8 cellular contexts compared by ENCODE assay signal in genomic region chr14:51219473-51220448, GRCh38. TPM values are rescaled to one million over a fixed set of nuclear protein-coding genes. Genes with fewer than 3 reads are reported as not detected.
DNase-seq lines count a peak whose midpoint lies in the region; ATAC-seq, FAIRE-seq and TF ChIP-seq lines count a peak whose summit lies in the region.

No MANE protein-coding gene starts in this region.

- no peak overlapping the region for H3K27ac Mint-ChIP-seq in nephron
- H3K27ac Mint-ChIP-seq in natural killer cell = no peak overlapping the region

- H3K27me3 ChIP-seq in bronchial epithelial cell (ENCODE audit: control insufficient read depth, insufficient read depth, low read length) = no peaks in the 10 kb centered on the region

- H3K4me1 Mint-ChIP-seq in nephron (no peaks in the 10 kb centered on the region), natural killer cell (no peaks in the 10 kb centered on the region)

- ATAC-seq in natural killer cell (no peak), GM21423 (IDR thresholded peaks at IDR 0.05; ENCODE audit: unreplicated experiment) (no peak)

- TF ChIP-seq CTCF in bronchial epithelial cell (IDR thresholded peaks at IDR 0.05; ENCODE audit: insufficient read depth, low read length, severe bottlenecking) (peak; percentile 30), nephron (IDR thresholded peaks at IDR 0.05; ENCODE audit: unreplicated experiment in 3 of 3) (peak; percentile 56 to 86 (median 72)), natural killer cell (IDR thresholded peaks at IDR 0.05) (no peak)

- H3K27me3 Mint-ChIP-seq in nephron (ENCODE audit: low read depth) = no peaks in the 10 kb centered on the region
- peaks cover 0 to 8% of the 10 kb centered on the region in 2 donors for H3K27me3 Mint-ChIP-seq in natural killer cell (ENCODE audit: low read depth in 2 of 2)

- H3K9me3 Mint-ChIP-seq in nephron (peaks cover 9% of the 10 kb centered on the region), natural killer cell (no peaks in the 10 kb centered on the region)

- no peak overlapping the region for H3K4me3 Mint-ChIP-seq in nephron
- H3K4me3 Mint-ChIP-seq in natural killer cell = no peak overlapping the region

- DNase-seq in DMS 273 (lab: John Stamatoyannopoulos, UW; ENCODE audit: unreplicated experiment) (peak; percentile 58), DMS 273 treated with DMSO at 0.1 percent for 48 hours (lab: John Stamatoyannopoulos, UW) (no peak), NCI-H2107 treated with DMSO at 0.1 percent for 48 hours (lab: John Stamatoyannopoulos, UW; ENCODE audit: unreplicated experiment) (peak; percentile 73), bronchial epithelial cell (ENCODE audit: low read depth) (peak; percentile 21), HK-2 (ENCODE audit: unreplicated experiment) (no peak), natural killer cell (no peak)

- H3K36me3 Mint-ChIP-seq in nephron (ENCODE audit: low read depth) (peaks cover 4% of the 10 kb centered on the region), natural killer cell (no peaks in the 10 kb centered on the region)

- FAIRE-seq in bronchial epithelial cell (lab: Jason Lieb, UNC) = no peak

- H3K4me3 ChIP-seq in bronchial epithelial cell (ENCODE audit: low read depth, low read length) = no peak overlapping the region

- no peaks in the 10 kb centered on the region for H3K36me3 ChIP-seq in bronchial epithelial cell (ENCODE audit: control insufficient read depth, insufficient read depth, low read length)

- intact Hi-C loops in natural killer cell (cut with micrococcal nuclease) = no loop called here

RNA-seq across cellular contexts. Expression of gene TMX1, which starts 20.3 kb away (rescaled TPM):
- total RNA-seq in bronchial epithelial cell = 40.3 and 58.2 TPM in 2 replicates
- 10 to 100 TPM; 17.4 to 27.4 (median 25.8) TPM for total RNA-seq in natural killer cell

Comparison
In these comparisons a context has a peak if more than half of its experiments do, and no peak if none do; other contexts are left out.
1. DNase-seq: peak in DMS 273 (single experiment), NCI-H2107 treated with DMSO at 0.1 percent for 48 hours (single experiment) and bronchial epithelial cell (single experiment); none in DMS 273 treated with DMSO at 0.1 percent for 48 hours (single experiment), HK-2 (single experiment) and natural killer cell (single experiment).